Comparison of ENCODE assay signal across 1 cellular context in the genomic region with DNA sequence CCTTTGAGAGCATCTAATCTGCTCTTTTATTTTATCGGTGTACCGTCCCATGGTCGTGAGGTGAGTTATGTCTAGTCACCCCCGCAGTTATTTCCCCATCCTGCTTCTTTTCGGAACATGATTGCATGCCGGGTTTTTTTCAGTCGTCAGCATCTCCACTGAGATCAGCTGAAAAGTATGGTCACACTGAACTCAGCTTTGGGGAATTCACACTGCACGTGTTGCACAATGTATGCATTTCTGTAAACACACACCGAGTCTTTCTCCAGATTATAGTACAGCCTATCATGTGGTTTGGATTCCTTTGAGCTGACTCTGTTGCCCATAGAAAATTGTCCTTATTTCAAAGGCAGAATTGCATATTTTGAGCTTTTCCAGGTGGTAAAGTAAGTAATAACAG.
TF ChIP-seq lines count a peak whose summit lies in the region.

No MANE protein-coding gene starts in this region.

TF ChIP-seq in IMR-90, 13 proteins besides CTCF, POLR2A, EP300 and RAD21 (continued from another document):
- peak; percentile 76; the same call in 1 of the 2 replicates for TF ChIP-seq NFE2L2 (IDR thresholded peaks at IDR 0.05; ENCODE audit: low read depth, low read length)
- TF ChIP-seq, protein P1, sequence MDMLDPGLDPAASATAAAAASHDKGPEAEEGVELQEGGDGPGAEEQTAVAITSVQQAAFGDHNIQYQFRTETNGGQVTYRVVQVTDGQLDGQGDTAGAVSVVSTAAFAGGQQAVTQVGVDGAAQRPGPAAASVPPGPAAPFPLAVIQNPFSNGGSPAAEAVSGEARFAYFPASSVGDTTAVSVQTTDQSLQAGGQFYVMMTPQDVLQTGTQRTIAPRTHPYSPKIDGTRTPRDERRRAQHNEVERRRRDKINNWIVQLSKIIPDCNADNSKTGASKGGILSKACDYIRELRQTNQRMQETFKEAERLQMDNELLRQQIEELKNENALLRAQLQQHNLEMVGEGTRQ (IDR thresholded peaks at IDR 0.05; ENCODE audit: low read depth, low read length), result peak; percentile 88
